Comparison of ENCODE assay signal across 24 cellular contexts in the genomic region with DNA sequence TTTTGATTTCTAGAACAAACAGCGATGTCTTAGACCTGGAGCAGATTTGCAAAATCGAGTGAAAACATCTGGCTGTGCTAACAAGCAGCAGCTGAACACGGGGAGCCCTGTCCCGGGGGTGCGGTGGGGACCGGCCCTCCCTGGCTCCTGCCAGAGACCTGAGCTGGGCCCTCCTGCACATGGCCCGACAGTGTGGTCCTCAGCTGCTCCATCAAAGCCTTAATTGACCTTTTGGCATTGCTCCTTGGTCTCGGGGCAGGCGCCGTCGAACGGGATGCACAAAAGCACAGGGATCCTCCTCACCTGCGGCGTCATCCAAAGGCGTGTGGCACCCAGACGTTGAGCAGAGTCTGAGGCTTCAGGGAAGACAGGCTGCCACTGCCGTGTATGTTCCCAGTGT.
"Had no signal": no experiment of that assay in that cellular context is flagged by ENCODE, and none has a peak within 500 bp of the region (broad histone marks: within the 10 kb centered on the region; RNA-seq: fewer than 3 reads in every experiment).

No MANE protein-coding gene starts in this region.

- H3K36me3 ChIP-seq: SJSA1 had no signal

- H3K9me3 ChIP-seq: SJSA1 had no signal

- H3K4me3 ChIP-seq: K562, SJSA1, SK-N-MC had no signal

- H3K4me3 Mint-ChIP-seq: IgD-negative memory B cell had no signal

- DNase-seq: MV-4-11, NCI-H1048, NCI-H1105 treated with DMSO at 0.1 percent for 48 hours, NCI-H1417 treated with DMSO at 0.1 percent for 48 hours, NCI-H146, NCI-H1694 treated with DMSO at 0.1 percent for 48 hours, NCI-H1930, NCI-H2081 treated with DMSO at 0.1 percent for 48 hours, NCI-H2171, NCI-H226, NCI-H446, NCI-H510A, NCI-H524 treated with DMSO at 0.1 percent for 48 hours, NCI-H69, NCI-H774, Right ventricle myocardium superior, RPMI8226, SIG-M5 had no signal

- FAIRE-seq: HepG2, K562, RCC 7860 had no signal

- H3K36me3 Mint-ChIP-seq: IgD-negative memory B cell had no signal

- H3K27me3 Mint-ChIP-seq: IgD-negative memory B cell had no signal

- H3K4me1 Mint-ChIP-seq: IgD-negative memory B cell had no signal

- H3K27me3 ChIP-seq: SJSA1 had no signal

- H3K27ac Mint-ChIP-seq: IgD-negative memory B cell had no signal

- H3K27ac ChIP-seq: SJSA1, SK-N-MC had no signal

- H3K4me1 ChIP-seq: SJSA1 had no signal
